Comparison of ENCODE assay signal across 11 cellular contexts in genomic region chr5:134432677-134433359, GRCh38. TPM values are rescaled to one million over a fixed set of nuclear protein-coding genes. Genes with fewer than 3 reads are reported as not detected.
A peak's percentile ranks its signal among the peaks of the same experiment; 100 is the strongest.
DNase-seq lines count a peak whose midpoint lies in the region; ATAC-seq, FAIRE-seq and TF ChIP-seq lines count a peak whose summit lies in the region.
"Had no signal": no experiment of that assay in that cellular context is flagged by ENCODE, and none has a peak within 500 bp of the region (broad histone marks: within the 10 kb centered on the region; RNA-seq: fewer than 3 reads in every experiment).

No MANE protein-coding gene starts in this region.

- no peaks in the 10 kb centered on the region for H3K27me3 Mint-ChIP-seq in endodermal cell (ENCODE audit: insufficient read depth)
- H3K27me3 Mint-ChIP-seq in T-helper 2 cell treated with Interferon-gamma antibody and Interleukin-4, amounts not matched to agents 5 μg/mL and 100 μg/mL, for 36 hours (ENCODE audit: low read depth) = peaks cover 11% of the 10 kb centered on the region
- H3K27me3 Mint-ChIP-seq: B cell had no signal

- no peaks in the 10 kb centered on the region for H3K36me3 Mint-ChIP-seq in activated naive CD4-positive, alpha-beta T cell treated with anti-CD3 and anti-CD28 coated beads, Interleukin-2, amount 50 U/mL, for 72 hours
- H3K36me3 Mint-ChIP-seq in endodermal cell (ENCODE audit: low read depth) = no peaks in the 10 kb centered on the region
- H3K36me3 Mint-ChIP-seq in T-helper 2 cell treated with Interferon-gamma antibody and Interleukin-4, amounts not matched to agents 5 μg/mL and 100 μg/mL, for 36 hours (ENCODE audit: low read depth) = no peaks in the 10 kb centered on the region

- no peak overlapping the region for H3K4me3 ChIP-seq in endodermal cell (ENCODE audit: low read length)

- H3K36me3 ChIP-seq in endodermal cell (ENCODE audit: control insufficient read depth, insufficient read depth, low read length) = no peaks in the 10 kb centered on the region

- TF ChIP-seq CTCF in endodermal cell (conservative IDR thresholded peaks at IDR 0.05) = no peak
- TF ChIP-seq CTCF in GM13976 (IDR thresholded peaks at IDR 0.05; ENCODE audit: borderline replicate concordance, control extremely low read depth, extremely low read depth, insufficient read depth, missing control alignments) = no peak

- no peak for ATAC-seq in activated naive CD4-positive, alpha-beta T cell treated with anti-CD3 and anti-CD28 coated beads, Interleukin-2, amount 50 U/mL, for 72 hours

- no peaks in the 10 kb centered on the region for H3K27me3 ChIP-seq in endodermal cell (ENCODE audit: control insufficient read depth, insufficient read depth, low read length, poor library complexity, severe bottlenecking)

- H3K27ac Mint-ChIP-seq in activated naive CD4-positive, alpha-beta T cell treated with anti-CD3 and anti-CD28 coated beads, Interleukin-2, amount 50 U/mL, for 72 hours = peak overlapping the region; percentile 59 to 88
- peak overlapping the region; percentile 32 for H3K27ac Mint-ChIP-seq in endodermal cell
- H3K27ac Mint-ChIP-seq in T-helper 2 cell treated with Interferon-gamma antibody and Interleukin-4, amounts not matched to agents 5 μg/mL and 100 μg/mL, for 36 hours = no peak overlapping the region
- H3K27ac Mint-ChIP-seq: B cell had no signal

- no peaks in the 10 kb centered on the region for H3K4me1 ChIP-seq in endodermal cell (ENCODE audit: control insufficient read depth, insufficient read depth, low read length)

- H3K9ac ChIP-seq in endodermal cell (ENCODE audit: extremely low read depth, low read length, poor library complexity, severe bottlenecking) = no peak overlapping the region

- H3K9me3 Mint-ChIP-seq in activated naive CD4-positive, alpha-beta T cell treated with anti-CD3 and anti-CD28 coated beads, Interleukin-2, amount 50 U/mL, for 72 hours = no peaks in the 10 kb centered on the region
- H3K9me3 Mint-ChIP-seq in endodermal cell = no peaks in the 10 kb centered on the region
- no peaks in the 10 kb centered on the region for H3K9me3 Mint-ChIP-seq in T-helper 2 cell treated with Interferon-gamma antibody and Interleukin-4, amounts not matched to agents 5 μg/mL and 100 μg/mL, for 36 hours

- no peak overlapping the region for H3K4me3 Mint-ChIP-seq in endodermal cell
- no peak overlapping the region for H3K4me3 Mint-ChIP-seq in T-helper 2 cell treated with Interferon-gamma antibody and Interleukin-4, amounts not matched to agents 5 μg/mL and 100 μg/mL, for 36 hours
- H3K4me3 Mint-ChIP-seq: B cell had no signal

- FAIRE-seq in urothelium cell line (lab: Jason Lieb, UNC) = no peak

- 74 to 79% methylated on average over 3 to 14 of the region's 14 CpGs for WGBS in endodermal cell (ENCODE audit: insufficient coverage in 1 of 2, insufficient read length in 1 of 2), 2 experiments

- no peak for DNase-seq in activated naive CD4-positive, alpha-beta T cell treated with anti-CD3 and anti-CD28 coated beads, Interleukin-2, amount 50 U/mL, for 72 hours (ENCODE audit: low spot score in 2 of 2)
- DNase-seq in activated naive CD4-positive, alpha-beta T cell (lab: John Stamatoyannopoulos, UW) = no peak
- DNase-seq in RPMI7951 (ENCODE audit: low read depth) = peak; percentile 29
- peak; percentile 77 for DNase-seq in endodermal cell
- peak; percentile 61 for DNase-seq in urothelium cell line (ENCODE audit: low spot score)
- DNase-seq in NCI-H524 (lab: John Stamatoyannopoulos, UW) = no peak
- no peak for DNase-seq in T-helper 2 cell treated with Interferon-gamma antibody and Interleukin-4, amounts not matched to agents 5 μg/mL and 100 μg/mL, for 36 hours (ENCODE audit: low spot score)
- no peak for DNase-seq in GM13976 (ENCODE audit: low spot score)
- DNase-seq: DMS79 treated with DMSO at 0.1 percent for 48 hours, NCI-H2081 treated with DMSO at 0.1 percent for 48 hours had no signal

- in situ Hi-C loops in GM13976 (cut with MboI; ENCODE audit: low sequenced_read_pairs, unreplicated experiment) = no loop called here

- no peaks in the 10 kb centered on the region for H3K9me3 ChIP-seq in endodermal cell (ENCODE audit: control insufficient read depth, low read length)

- peaks cover 30% of the 10 kb centered on the region for H3K4me1 Mint-ChIP-seq in endodermal cell
- peaks cover 16% of the 10 kb centered on the region for H3K4me1 Mint-ChIP-seq in T-helper 2 cell treated with Interferon-gamma antibody and Interleukin-4, amounts not matched to agents 5 μg/mL and 100 μg/mL, for 36 hours (ENCODE audit: low read depth)

- no peak overlapping the region for H3K27ac ChIP-seq in endodermal cell (ENCODE audit: low read depth, low read length)

RNA-seq across cellular contexts. Expression of gene CDKN2AIPNL, which starts 21.1 kb away (rescaled TPM):
- total RNA-seq in activated naive CD4-positive, alpha-beta T cell treated with anti-CD3 and anti-CD28 coated beads, Interleukin-2, amount 50 U/mL, for 72 hours = 10 to 100 TPM in 1 of 2 donors, 1 to 10 TPM in 1; 6.0 to 37.7 TPM
- total RNA-seq in RPMI7951 (2014; rRNA removed; shearing (Covaris generic)) = 48.3 and 60.4 TPM in 2 replicates
- total RNA-seq in endodermal cell = 10 to 100 TPM; 51.8 to 62.0 TPM
- polyA plus RNA-seq in endodermal cell (2013, experiment 1 of 2) = 52.3 TPM
- 49.5 TPM for polyA plus RNA-seq in endodermal cell (2013, experiment 2 of 2)

Comparison
In these comparisons a context has a peak if more than half of its experiments do, and no peak if none do; other contexts are left out.
1. DNase-seq: peak in RPMI7951 (single experiment), endodermal cell (single experiment) and urothelium cell line (single experiment); none in activated naive CD4-positive, alpha-beta T cell treated with anti-CD3 and anti-CD28 coated beads, Interleukin-2, amount 50 U/mL, for 72 hours (0 of 2), activated naive CD4-positive, alpha-beta T cell (0 of 4), NCI-H524 (0 of 2), T-helper 2 cell treated with Interferon-gamma antibody and Interleukin-4, amounts not matched to agents 5 μg/mL and 100 μg/mL, for 36 hours (single experiment) and GM13976 (single experiment).